Comparison of ENCODE assay signal across 8 cellular contexts in the genomic region with DNA sequence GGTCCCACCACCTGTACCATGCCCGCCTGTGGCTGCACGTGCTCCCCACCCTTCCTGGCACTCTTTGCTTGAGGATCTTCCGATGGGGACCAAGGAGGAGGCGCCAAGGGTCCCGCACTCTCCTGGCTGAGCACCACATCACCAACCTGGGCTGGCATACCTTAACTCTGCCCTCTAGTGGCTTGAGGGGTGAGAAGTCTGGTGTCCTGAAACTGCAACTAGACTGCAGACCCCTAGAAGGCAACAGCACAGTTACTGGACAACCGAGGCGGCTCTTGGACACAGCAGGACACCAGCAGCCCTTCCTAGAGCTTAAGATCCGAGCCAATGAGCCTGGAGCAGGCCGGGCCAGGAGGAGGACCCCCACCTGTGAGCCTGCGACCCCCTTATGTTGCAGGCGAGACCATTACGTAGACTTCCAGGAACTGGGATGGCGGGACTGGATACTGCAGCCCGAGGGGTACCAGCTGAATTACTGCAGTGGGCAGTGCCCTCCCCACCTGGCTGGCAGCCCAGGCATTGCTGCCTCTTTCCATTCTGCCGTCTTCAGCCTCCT. TPM values are rescaled to one million over a fixed set of nuclear protein-coding genes. Genes with fewer than 3 reads are reported as not detected.
DNase-seq lines count a peak whose midpoint lies in the region; ATAC-seq and TF ChIP-seq lines count a peak whose summit lies in the region.

No MANE protein-coding gene starts in this region.

- H3K27me3 ChIP-seq in cardiac muscle cell, result peaks cover 7% of the 10 kb centered on the region
- H3K27me3 ChIP-seq in breast epithelium, result no peaks in the 10 kb centered on the region
- H3K27me3 ChIP-seq in effector memory CD4-positive, alpha-beta T cell (replicated peaks; ENCODE audit: control insufficient read depth, insufficient read depth, low read length, poor library complexity, severe bottlenecking), result peaks cover 8% of the 10 kb centered on the region

- H3K4me1 ChIP-seq in cardiac muscle cell (ENCODE audit: low read depth) (peaks cover 25% of the 10 kb centered on the region), breast epithelium (peaks cover 4 to 14% of the 10 kb centered on the region in 2 donors)
- peaks cover 22% of the 10 kb centered on the region for H3K4me1 ChIP-seq in effector memory CD4-positive, alpha-beta T cell (ENCODE audit: control insufficient read depth, insufficient read depth, low read length, poor library complexity, severe bottlenecking)

- H3K27me3 Mint-ChIP-seq in memory B cell, result peaks cover 1% of the 10 kb centered on the region

- H3K27ac Mint-ChIP-seq in memory B cell, result peak overlapping the region; percentile 9

- no peaks in the 10 kb centered on the region for H3K9me3 Mint-ChIP-seq in memory B cell

- peaks cover 31% of the 10 kb centered on the region for H3K4me1 Mint-ChIP-seq in memory B cell

- POLR2A ChIA-PET in RWPE1 (lab: Yijun Ruan, JAX; ENCODE audit: low non-redundant PET), result no interaction called here

- DNase-seq in cardiac muscle cell (ENCODE audit: low read depth in 1 of 2, low spot score in 1 of 2) (peak; percentile 54 to 75), Right ventricle myocardium inferior (ENCODE audit: missing footprints) (no peak), HT1080 (ENCODE audit: low read depth) (peak; percentile 61), RWPE1 (ENCODE audit: low spot score) (no peak), breast epithelium (ENCODE audit: low spot score in 2 of 2) (no peak), memory B cell (ENCODE audit: low spot score in 2 of 2) (peak; percentile 56 to 57), KG1 (lab: John Stamatoyannopoulos, UW) (no peak)
- DNase-seq in effector memory CD4-positive, alpha-beta T cell, result no peak

- intact Hi-C loops in Right ventricle myocardium inferior (cut with DNase I), result loop anchor here (10.0 kb wide), 1 partner anchor 169 kb away; no protein-coding TSS in a partner anchor
- intact Hi-C loops in breast epithelium (cut with DNase I; ENCODE audit: low total_unique reads), result no loop called here

- ATAC-seq in Right ventricle myocardium inferior (no peak), memory B cell (ENCODE audit: low read depth) (peak; percentile 25)

- TF ChIP-seq CTCF in cardiac muscle cell (IDR thresholded peaks at IDR 0.05; ENCODE audit: low read depth, low read length) (peak; percentile 67), RWPE1 (conservative IDR thresholded peaks at IDR 0.05; ENCODE audit: low read depth) (peak; percentile 46), breast epithelium (IDR thresholded peaks at IDR 0.05) (peak; percentile 20 to 40 (median 39))

- TF ChIP-seq POLR2A in breast epithelium (IDR thresholded peaks at IDR 0.05), result no peak

- H3K27ac ChIP-seq in cardiac muscle cell (no peak overlapping the region), RWPE1 (peak overlapping the region; percentile 97), breast epithelium (no peak overlapping the region)
- no peak overlapping the region for H3K27ac ChIP-seq in effector memory CD4-positive, alpha-beta T cell (ENCODE audit: insufficient read depth, low read length, poor library complexity, severe bottlenecking)

- peak overlapping the region; percentile 84 for H3K4me3 Mint-ChIP-seq in memory B cell

- no peaks in the 10 kb centered on the region for H3K36me3 Mint-ChIP-seq in memory B cell

- no peaks in the 10 kb centered on the region for H3K36me3 ChIP-seq in cardiac muscle cell
- H3K36me3 ChIP-seq in breast epithelium, result no peaks in the 10 kb centered on the region
- H3K36me3 ChIP-seq in effector memory CD4-positive, alpha-beta T cell (ENCODE audit: control insufficient read depth, insufficient read depth, low read length), result no peaks in the 10 kb centered on the region

- H3K4me3 ChIP-seq in cardiac muscle cell (no peak overlapping the region), breast epithelium (peak overlapping the region in 2 of 3 donors; percentile 25 to 34)
- no peak overlapping the region for H3K4me3 ChIP-seq in effector memory CD4-positive, alpha-beta T cell (ENCODE audit: insufficient read depth, low read depth, low read length, poor library complexity, severe bottlenecking)

- H3K9me3 ChIP-seq in cardiac muscle cell (ENCODE audit: low read depth) (no peaks in the 10 kb centered on the region), breast epithelium (no peaks in the 10 kb centered on the region)
- H3K9me3 ChIP-seq in effector memory CD4-positive, alpha-beta T cell (ENCODE audit: control insufficient read depth, low read length), result no peaks in the 10 kb centered on the region

- CTCF ChIA-PET in RWPE1 (lab: Yijun Ruan, JAX), result interaction anchor here (0.5 to 1.4 kb wide), 5 partner anchors 9 to 242 kb away, joined by 3 to 4 read pairs (median 3); no protein-coding TSS in a partner anchor

RNA-seq across cellular contexts. Expression of a gene that starts 1.1 kb away (rescaled TPM):
- total RNA-seq in cardiac muscle cell (0.25 and 0.74 TPM in 2 replicates), Right ventricle myocardium inferior (not detected), breast epithelium (not detected)
- 0.23 TPM in 1 of 2 replicates, not detected in the other for polyA plus RNA-seq in cardiac muscle cell
- total RNA-seq in HT1080 (2014; rRNA removed; shearing (Covaris generic)), result 1.4 and 2.1 TPM in 2 replicates
- 4.8 and 6.1 TPM in 2 replicates for polyA plus RNA-seq in HT1080 (2015; cell fraction: cytosol; rRNA removed)
- 10.5 and 13.7 TPM in 2 replicates for polyA plus RNA-seq in HT1080 (2015; cell fraction: nucleus; rRNA removed)

RNA-seq across cellular contexts. Expression of a gene that starts 3.4 kb away (rescaled TPM):
- total RNA-seq in cardiac muscle cell, result 0.67 and 7.3 TPM in 2 replicates
- 0.79 TPM in 1 of 2 replicates, not detected in the other for polyA plus RNA-seq in cardiac muscle cell
- 0.92 TPM for total RNA-seq in Right ventricle myocardium inferior
- total RNA-seq in HT1080 (2014; rRNA removed; shearing (Covaris generic)), result 0.60 and 4.0 TPM in 2 replicates
- 0.08 and 0.52 TPM in 2 replicates for polyA plus RNA-seq in HT1080 (2015; cell fraction: cytosol; rRNA removed)
- polyA plus RNA-seq in HT1080 (2015; cell fraction: nucleus; rRNA removed), result 0.67 and 1.2 TPM in 2 replicates
- total RNA-seq in breast epithelium, result 1 to 10 TPM in 2 of 3 donors, under 1 TPM in 1; 0.66 to 2.1 (median 1.2) TPM

RNA-seq across cellular contexts. Expression of a gene that starts 21.6 kb away (rescaled TPM):
- total RNA-seq in cardiac muscle cell (0.21 TPM in 1 of 2 replicates, not detected in the other), Right ventricle myocardium inferior (not detected), breast epithelium (not detected)
- polyA plus RNA-seq in cardiac muscle cell, result 0.11 TPM in 1 of 2 replicates, not detected in the other
- total RNA-seq in HT1080 (2014; rRNA removed; shearing (Covaris generic)), result 0.13 and 0.37 TPM in 2 replicates
- polyA plus RNA-seq in HT1080 (2015; cell fraction: cytosol; rRNA removed), result 0.05 and 0.12 TPM in 2 replicates
- polyA plus RNA-seq in HT1080 (2015; cell fraction: nucleus; rRNA removed), result 0.08 TPM in 1 of 2 replicates, not detected in the other

RNA-seq across cellular contexts. Expression of a gene that starts 23.4 kb away (rescaled TPM):
- total RNA-seq in cardiac muscle cell, result 0.07 and 2.3 TPM in 2 replicates
- polyA plus RNA-seq in cardiac muscle cell, result 0.61 TPM in 1 of 2 replicates, not detected in the other
- 6.4 TPM for total RNA-seq in Right ventricle myocardium inferior
- 2.2 and 3.3 TPM in 2 replicates for total RNA-seq in HT1080 (2014; rRNA removed; shearing (Covaris generic))
- 2.0 and 2.2 TPM in 2 replicates for polyA plus RNA-seq in HT1080 (2015; cell fraction: cytosol; rRNA removed)
- polyA plus RNA-seq in HT1080 (2015; cell fraction: nucleus; rRNA removed), result 5.3 and 11.0 TPM in 2 replicates
- 10 to 100 TPM; 10.8 to 16.6 (median 11.1) TPM for total RNA-seq in breast epithelium

RNA-seq across cellular contexts. Expression of a gene that starts 25.4 kb away (rescaled TPM):
- total RNA-seq in cardiac muscle cell (27.4 and 59.9 TPM in 2 replicates), Right ventricle myocardium inferior (56.7 TPM), breast epithelium (10 to 100 TPM; 31.6 to 43.0 (median 35.7) TPM)
- polyA plus RNA-seq in cardiac muscle cell, result 23.3 and 41.8 TPM in 2 replicates
- total RNA-seq in HT1080 (2014; rRNA removed; shearing (Covaris generic)), result 7.4 and 13.0 TPM in 2 replicates
- 23.2 and 30.4 TPM in 2 replicates for polyA plus RNA-seq in HT1080 (2015; cell fraction: cytosol; rRNA removed)
- polyA plus RNA-seq in HT1080 (2015; cell fraction: nucleus; rRNA removed), result 37.5 and 37.7 TPM in 2 replicates

Comparison
In these comparisons a context has a peak if more than half of its experiments do, and no peak if none do; other contexts are left out.
1. DNase-seq: peak in cardiac muscle cell (2 of 2), HT1080 (single experiment) and memory B cell (2 of 2); none in Right ventricle myocardium inferior (single experiment), RWPE1 (single experiment), breast epithelium (0 of 2), effector memory CD4-positive, alpha-beta T cell (0 of 3) and KG1 (single experiment).
2. H3K4me3 ChIP-seq: peak in breast epithelium (2 of 3); none in cardiac muscle cell (single experiment) and effector memory CD4-positive, alpha-beta T cell (single experiment).
3. Peak in every context shown above with its lines, with median percentiles within 50 percentile points of each other: CTCF ChIP-seq.